ENCODE assay signal across 23 cellular contexts in the genomic region with DNA sequence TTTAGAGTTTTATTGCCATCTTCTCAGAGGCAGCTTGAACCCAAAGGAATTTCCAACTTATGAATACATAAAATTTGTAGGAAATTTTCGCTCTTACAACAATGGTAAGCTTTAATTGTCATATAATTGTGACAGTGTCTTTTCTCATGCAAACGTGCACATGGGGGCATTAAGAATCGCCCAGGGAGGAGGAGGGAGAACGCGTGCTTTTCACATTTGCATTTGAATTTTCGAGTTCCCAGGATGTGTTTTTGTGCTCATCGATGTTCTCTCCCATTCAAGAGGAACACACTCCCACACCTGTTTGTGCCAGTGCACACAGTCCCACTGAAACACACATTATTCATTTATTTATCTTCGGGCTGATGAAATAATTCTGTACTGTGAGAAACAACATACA. TPM values are rescaled to one million over a fixed set of nuclear protein-coding genes. Genes with fewer than 3 reads are reported as not detected.
DNase-seq lines count a peak whose midpoint lies in the region; ATAC-seq, FAIRE-seq and TF ChIP-seq lines count a peak whose summit lies in the region.
"Had no signal": no experiment of that assay in that cellular context is flagged by ENCODE, and none has a peak within 500 bp of the region (broad histone marks: within the 10 kb centered on the region; RNA-seq: fewer than 3 reads in every experiment).

No MANE protein-coding gene starts in this region.

- CTCF ChIA-PET in A673 (lab: Charles Lee) (no interaction called here), WTC11 (lab: Charles Lee) (no interaction called here), H1 (lab: Charles Lee; ENCODE audit: partially characterized antibody) (interaction anchor here (0.6 to 2.1 kb wide), 3 partner anchors 30 to 36 kb away, joined by 3 to 6 read pairs (median 3); no protein-coding TSS in a partner anchor)

- H3K4me3 ChIP-seq in A673 (ENCODE audit: low read depth, low read length, poor library complexity, severe bottlenecking) (no peak overlapping the region), GM23338 (no peak overlapping the region), H1 (ENCODE audit: extremely low read depth in 1 of 4, insufficient read depth in 2 of 4, low read depth in 3 of 4, low read length in 4 of 4) (no peak overlapping the region; a peak in 1 of 8 replicates), H7 (ENCODE audit: insufficient read depth, low read depth, low read length) (no peak overlapping the region)
- H3K4me3 ChIP-seq: A549, BLaER1, GM23248 had no signal

- H3F3A ChIP-seq in GM23338 (replicated peaks; ENCODE audit: low read depth) = no peaks in the 10 kb centered on the region

- WGBS in H1 (ENCODE audit: extremely low coverage in 1 of 2, insufficient coverage in 1 of 2, insufficient read length in 1 of 2, insufficient replicate concordance in 2 of 2, low coverage in 1 of 2, low lambda C conversion rate in 2 of 2, missing lambda C conversion rate in 1 of 2), 2 experiments = 56% methylated on average over 8 of the region's 8 CpGs; no CpG with 5 or more reads in 1 of the 2 experiments

- H3K4ac ChIP-seq in H1 (replicated peaks; ENCODE audit: insufficient read length, low read depth, low read length) = no peak overlapping the region

- H3K4me2 ChIP-seq in GM23338 = peak overlapping the region; percentile 29; the same call in 1 of the 2 replicates
- no peak overlapping the region for H3K4me2 ChIP-seq in H1 (ENCODE audit: insufficient read depth in 1 of 2, low read depth in 2 of 2, low read length in 2 of 2)
- H3K4me2 ChIP-seq: A549, BLaER1 had no signal

- H4K20me1 ChIP-seq in GM23338 (replicated peaks; ENCODE audit: insufficient read depth) (no peaks in the 10 kb centered on the region), H1 (replicated peaks in 1 of 2; ENCODE audit: control insufficient read depth in 1 of 2, insufficient read depth in 2 of 2, low read length in 2 of 2) (no peaks in the 10 kb centered on the region)
- H4K20me1 ChIP-seq: BLaER1 had no signal

- no peak overlapping the region for H3K14ac ChIP-seq in H1 (ENCODE audit: insufficient read length)

- H3K27me3 ChIP-seq in A673 (replicated peaks; ENCODE audit: insufficient read depth, low read depth, low read length, poor library complexity) = no peaks in the 10 kb centered on the region
- H3K27me3 ChIP-seq in GM23338 (ENCODE audit: insufficient read depth) = no peaks in the 10 kb centered on the region
- no peaks in the 10 kb centered on the region for H3K27me3 ChIP-seq in H1 (replicated peaks in 1 of 4; ENCODE audit: control insufficient read depth in 3 of 4, extremely low read depth in 1 of 4, insufficient read depth in 3 of 4, low read length in 3 of 4)
- no peaks in the 10 kb centered on the region for H3K27me3 ChIP-seq in H7 (ENCODE audit: control insufficient read depth, insufficient read depth, low read length)
- H3K27me3 ChIP-seq: BLaER1 had no signal

- peak overlapping the region; percentile 11; the same call in 1 of the 2 replicates for H3K27ac Mint-ChIP-seq in GM23338
- peak overlapping the region; percentile 9; the same call in 1 of the 2 replicates for H3K27ac Mint-ChIP-seq in WTC11
- H3K27ac Mint-ChIP-seq: B cell; CD4-positive, CD25-positive, alpha-beta regulatory T cell; CD8-positive, alpha-beta T cell; H9 had no signal

- H4K91ac ChIP-seq in H1 (replicated peaks; ENCODE audit: insufficient read length, low read length) = no peak overlapping the region

- no peak overlapping the region for H4K5ac ChIP-seq in H1 (ENCODE audit: insufficient read length, low read depth, low read length)

- no peaks in the 10 kb centered on the region for H3K79me2 ChIP-seq in GM23338 (replicated peaks; ENCODE audit: insufficient read depth)
- H3K79me2 ChIP-seq in H1 (ENCODE audit: control insufficient read depth in 1 of 2, insufficient read depth in 2 of 2, low read length in 2 of 2) = no peaks in the 10 kb centered on the region

- H3K56ac ChIP-seq in H1 (replicated peaks; ENCODE audit: insufficient read length, low read depth, low read length) = no peak overlapping the region

- H3K9me3 ChIP-seq in A673 (ENCODE audit: low read depth, low read length, poor library complexity, severe bottlenecking) = no peaks in the 10 kb centered on the region
- H3K9me3 ChIP-seq in H1 (ENCODE audit: insufficient read depth in 2 of 2, low read depth in 1 of 2, low read length in 1 of 2) = no peaks in the 10 kb centered on the region
- H3K9me3 ChIP-seq: A549, BLaER1, Caco-2 had no signal

- no peak overlapping the region for H2BK120ac ChIP-seq in H1 (replicated peaks; ENCODE audit: low read depth, low read length)

- H3K4me1 ChIP-seq in A673 (ENCODE audit: insufficient read depth, low read length, poor library complexity, severe bottlenecking) (peaks cover 7% of the 10 kb centered on the region), GM23338 (ENCODE audit: insufficient read depth) (peaks cover 16% of the 10 kb centered on the region), H1 (replicated peaks in 1 of 4; ENCODE audit: control insufficient read depth in 3 of 4, insufficient read depth in 4 of 4, low read length in 3 of 4) (peaks cover 0 to 9% (median 4%) of the 10 kb centered on the region in 4 experiments; a peak in 5 of 7 replicates)
- H3K4me1 ChIP-seq: A549, BLaER1, Caco-2 had no signal

- peak overlapping the region; percentile 24 for H3K27ac ChIP-seq in A673 (ENCODE audit: low read depth, low read length, poor library complexity, severe bottlenecking)
- H3K27ac ChIP-seq in GM23338 (ENCODE audit: low read depth) = no peak overlapping the region
- H3K27ac ChIP-seq in H1 (ENCODE audit: low read depth, low read length) = no peak overlapping the region
- H3K27ac ChIP-seq: A549, BLaER1, C4-2B, GM23248 had no signal

- no peak overlapping the region for H3K18ac ChIP-seq in H1 (ENCODE audit: extremely low read depth, low read length)

- POLR2A ChIA-PET in A673 (lab: Charles Lee; ENCODE audit: low non-redundant PET) (interaction anchor here (0.6 kb wide), 1 partner anchor 1796 kb away, joined by 6 read pairs; no protein-coding TSS in a partner anchor), WTC11 (lab: Charles Lee) (interaction anchor here (0.6 kb wide), 1 partner anchor 60 kb away, joined by 3 read pairs; no protein-coding TSS in a partner anchor), H1 (lab: Charles Lee; ENCODE audit: partially characterized antibody) (no interaction called here)

- H2AFZ ChIP-seq in GM23338 = no peak overlapping the region
- H2AFZ ChIP-seq in H1 (ENCODE audit: low read length) = peak overlapping the region; percentile 29; the same call in 1 of the 2 replicates
- H2AFZ ChIP-seq: GM23248 had no signal

- peaks cover 21% of the 10 kb centered on the region for H3K9me2 ChIP-seq in GM23338 (ENCODE audit: insufficient read depth)

- no peak for TF ChIP-seq RAD21 in H1 (IDR thresholded peaks at IDR 0.05 in 1 of 2, conservative IDR thresholded peaks at IDR 0.05 in 1 of 2; ENCODE audit: low read depth in 2 of 2, low read length in 2 of 2)

- intact Hi-C loops in A673 (cut with micrococcal nuclease; ENCODE audit: unreplicated experiment) = no loop called here

- no peak overlapping the region for H2BK15ac ChIP-seq in H1 (ENCODE audit: low read length)

- no peak overlapping the region for H3K23ac ChIP-seq in H1 (ENCODE audit: insufficient read length)

- no peaks in the 10 kb centered on the region; the same call in 2 of the 3 replicates for H3K36me3 Mint-ChIP-seq in GM23338 (ENCODE audit: low read depth)
- H3K36me3 Mint-ChIP-seq in WTC11 = no peaks in the 10 kb centered on the region; the same call in 1 of the 2 replicates
- H3K36me3 Mint-ChIP-seq: CD4-positive, CD25-positive, alpha-beta regulatory T cell had no signal

- H2BK20ac ChIP-seq in H1 (ENCODE audit: low read length) = no peak overlapping the region

- no TSS peak for BruUV-seq in A673 (replicated peaks; lab: Mats Ljungman, UMichigan)

- H3K36me3 ChIP-seq in A673 (ENCODE audit: insufficient read depth, low read length, poor library complexity, severe bottlenecking) (no peaks in the 10 kb centered on the region), GM23338 (ENCODE audit: insufficient read depth) (no peaks in the 10 kb centered on the region), H1 (ENCODE audit: control insufficient read depth in 2 of 4, insufficient read depth in 4 of 4, low read length in 3 of 4) (no peaks in the 10 kb centered on the region), H7 (replicated peaks; ENCODE audit: control insufficient read depth, insufficient read depth, low read length) (no peaks in the 10 kb centered on the region)
- H3K36me3 ChIP-seq: BLaER1 had no signal

- H2AK5ac ChIP-seq in H1 (ENCODE audit: low read depth, low read length) = no peak overlapping the region

- no peak for TF ChIP-seq EP300 in H1 (IDR thresholded peaks at IDR 0.05; ENCODE audit: borderline replicate concordance in 1 of 2, low read depth in 2 of 2, low read length in 2 of 2)

- H3K79me1 ChIP-seq in H1 (ENCODE audit: low read depth, low read length) = no peaks in the 10 kb centered on the region

- no peak for TF ChIP-seq CTCF in A673 (conservative IDR thresholded peaks at IDR 0.05; ENCODE audit: low read depth, low read length)
- TF ChIP-seq CTCF in GM23338 (conservative IDR thresholded peaks at IDR 0.05; ENCODE audit: low read depth in 2 of 2) = no peak
- no peak for TF ChIP-seq CTCF in WTC11 (IDR thresholded peaks at IDR 0.05)
- TF ChIP-seq CTCF in H1 (IDR thresholded peaks at IDR 0.05; ENCODE audit: control extremely low read depth in 1 of 3, insufficient read depth in 1 of 3, low read depth in 1 of 3, low read length in 3 of 3) = no peak

- peaks cover 27% of the 10 kb centered on the region for H3K4me1 Mint-ChIP-seq in GM23338
- H3K4me1 Mint-ChIP-seq in WTC11 = peaks cover 33% of the 10 kb centered on the region
- H3K4me1 Mint-ChIP-seq: B cell had no signal

- no peaks in the 10 kb centered on the region for H3K23me2 ChIP-seq in H1 (ENCODE audit: low read depth, low read length)

- DNase-seq in A673 (ENCODE audit: low spot score) = no peak
- no peak for DNase-seq in GM23338 (ENCODE audit: low spot score)
- no peak for DNase-seq in WTC11 (ENCODE audit: low spot score)
- no peak for DNase-seq in H1 (ENCODE audit: low read depth in 1 of 2, low spot score in 2 of 2)
- no peak for DNase-seq in NCI-H1694 (lab: John Stamatoyannopoulos, UW)
- no peak for DNase-seq in H7
- DNase-seq in HCEC 1CT = no peak
- DNase-seq: 8988T; Caco-2; CD4-positive, CD25-positive, alpha-beta regulatory T cell; CD8-positive, alpha-beta T cell; DMS153; DND-41; GM23248; H9 had no signal

- H3K27me3 Mint-ChIP-seq in GM23338 (ENCODE audit: insufficient read depth, low read depth, poor library complexity) (peaks cover 1% of the 10 kb centered on the region), WTC11 (ENCODE audit: low read depth) (no peaks in the 10 kb centered on the region; the same call in 1 of the 2 replicates)

- no peaks in the 10 kb centered on the region; the same call in 2 of the 3 replicates for H3K9me3 Mint-ChIP-seq in GM23338
- H3K9me3 Mint-ChIP-seq in WTC11 = peaks cover 10% of the 10 kb centered on the region
- H3K9me3 Mint-ChIP-seq: CD8-positive, alpha-beta T cell; H9 had no signal

- H3K4me3 Mint-ChIP-seq in GM23338 = no peak overlapping the region
- no peak overlapping the region for H3K4me3 Mint-ChIP-seq in WTC11
- H3K4me3 Mint-ChIP-seq: B cell; CD8-positive, alpha-beta T cell; H9 had no signal

- ATAC-seq in GM23338 = no peak
- ATAC-seq in WTC11 = no peak
- no peak for ATAC-seq in GM18861 (IDR thresholded peaks at IDR 0.05; ENCODE audit: unreplicated experiment)
- ATAC-seq: A549; CD8-positive, alpha-beta T cell had no signal

- H2BK12ac ChIP-seq in H1 (ENCODE audit: low read depth, low read length) = 0 out of 2 replicates have a peak overlapping the region, but pooled peaks have one; percentile 18

- no peak overlapping the region for H2BK5ac ChIP-seq in H1 (ENCODE audit: low read depth, low read length)

- H3K9ac ChIP-seq in H1 (replicated peaks in 1 of 4; ENCODE audit: extremely low read depth in 1 of 4, low read depth in 3 of 4, low read length in 3 of 4) = no peak overlapping the region
- H3K9ac ChIP-seq: BLaER1, GM23248 had no signal

- FAIRE-seq in H1 (lab: Jason Lieb, UNC) = no peak
- FAIRE-seq: A549, G401.6, GM12892, GM19239 had no signal

- H4K8ac ChIP-seq in H1 (ENCODE audit: extremely low read depth, insufficient read depth, low read length) = no peak overlapping the region

- TF ChIP-seq POLR2A in H1 (IDR thresholded peaks at IDR 0.05; ENCODE audit: control extremely low read depth in 1 of 2, low read depth in 2 of 2, low read length in 2 of 2) = no peak

RNA-seq across cellular contexts. Expression of a gene that starts 52.7 kb away (rescaled TPM):
- 1,187 and 1,196 TPM in 2 replicates for total RNA-seq in A673 (2021)
- total RNA-seq in GM23338 (2014; rRNA removed; shearing (Covaris generic)) = 819 and 926 TPM in 2 replicates
- 3,213 and 3,415 TPM in 2 replicates for polyA plus RNA-seq in GM23338 (2016; fragmentation: Nextera tagmentation; extraction: Ambion mirVana)
- total RNA-seq in WTC11 (2021) = 1,590 to 1,874 TPM (median 1,822 TPM) in 3 replicates
- total RNA-seq in H1 (2021; fragmentation: NEBNext Ultra II Directional; extraction: Animal tissue kit (Norgen Biotek cat#: 25700)) = 1,722 and 1,734 TPM in 2 replicates
- polyA plus RNA-seq in H1 (2011; rRNA removed) = 904 and 1,463 TPM in 2 replicates
- polyA plus RNA-seq in H1 (2011; cell fraction: cytosol; rRNA removed) = 2,318 TPM
- polyA plus RNA-seq in H1 (2011; cell fraction: nucleus; rRNA removed) = 864 TPM
- 5,645 to 7,519 TPM (median 6,011 TPM) in 4 replicates for polyA plus RNA-seq in H1 (2012, experiment 1 of 2)
- polyA plus RNA-seq in H1 (2012, experiment 2 of 2) = 6,720 TPM
- polyA plus RNA-seq in H1 (2013, experiment 1 of 2) = 1,743 TPM
- 1,678 TPM for polyA plus RNA-seq in H1 (2013, experiment 2 of 2)
- 289 and 451 TPM in 2 replicates for polyA minus RNA-seq in H1 (2011; rRNA and poly(A)+ RNA removed)
- 359 TPM for polyA minus RNA-seq in H1 (2011; cell fraction: cytosol; rRNA and poly(A)+ RNA removed)
- 406 TPM for polyA minus RNA-seq in H1 (2011; cell fraction: nucleus; rRNA and poly(A)+ RNA removed)
- total RNA-seq in H7 (2014; rRNA removed; shearing (Covaris generic)) = 865 and 1,238 TPM in 2 replicates
